ENCODE assay signal across 1 cellular context in the genomic region with DNA sequence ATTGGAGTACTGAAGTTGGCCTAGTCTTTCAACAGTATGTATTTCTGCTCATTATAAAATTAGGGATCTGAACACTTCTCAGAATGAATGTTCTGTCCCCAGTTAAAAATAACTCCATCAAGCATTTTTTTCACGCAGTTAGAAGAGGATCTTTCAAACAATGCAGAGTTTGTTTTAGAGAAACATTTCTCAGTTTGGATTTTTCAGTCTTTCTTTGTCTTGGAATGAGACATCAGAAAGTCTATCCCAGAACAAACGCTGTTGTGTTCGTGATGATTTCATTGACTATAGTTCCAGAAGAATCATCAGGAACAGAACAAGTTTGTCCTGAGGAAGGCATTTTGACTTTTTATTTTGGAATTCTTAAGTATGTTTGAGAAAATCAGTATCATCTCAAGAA.
TF ChIP-seq lines count a peak whose summit lies in the region.

No MANE protein-coding gene starts in this region.

TF ChIP-seq in IMR-90, 13 proteins besides CTCF, POLR2A, EP300 and RAD21 (continued from another document):
- TF ChIP-seq NFE2L2 (IDR thresholded peaks at IDR 0.05; ENCODE audit: low read depth, low read length) = no peak
